8 cellular contexts compared by ENCODE assay signal in the genomic region with DNA sequence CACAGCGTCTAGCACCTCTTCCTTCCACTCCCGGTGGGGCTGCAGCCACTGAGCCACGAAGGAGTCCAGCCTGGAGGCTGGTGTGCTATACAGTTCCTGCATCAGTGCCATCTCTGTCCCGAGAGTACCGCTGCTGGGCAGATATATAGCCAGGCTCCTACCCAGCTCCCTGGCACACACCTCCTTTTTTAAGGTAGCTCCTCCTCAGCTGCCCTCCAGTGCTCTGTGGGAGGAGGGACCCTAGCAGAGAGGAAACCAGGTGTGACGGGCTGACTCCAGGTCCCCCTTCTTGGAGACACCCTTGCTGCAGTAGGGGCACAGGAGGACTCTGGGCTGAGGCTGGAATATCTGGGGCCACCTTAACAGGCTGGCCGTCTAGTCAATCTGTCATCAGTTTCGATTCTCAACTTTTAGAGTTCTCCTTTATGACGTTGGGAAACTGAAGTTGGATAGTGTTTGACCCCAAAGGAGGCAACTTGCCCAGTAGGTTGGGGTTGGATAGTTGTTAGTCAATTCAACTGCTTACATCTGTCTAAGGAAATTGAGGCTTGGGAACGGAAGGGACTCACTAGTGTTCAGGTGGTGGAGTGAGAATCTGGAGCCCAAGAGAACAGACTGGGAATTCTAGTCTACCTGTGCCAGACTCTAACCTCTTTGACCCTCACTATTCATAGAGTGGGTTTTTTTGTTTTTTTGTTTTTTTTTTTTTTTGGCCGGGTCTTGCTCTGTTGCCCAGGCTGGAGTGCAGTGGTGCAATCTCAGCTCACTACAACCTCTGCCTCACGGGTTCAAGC. TPM values are rescaled to one million over a fixed set of nuclear protein-coding genes. Genes with fewer than 3 reads are reported as not detected.
A peak's percentile ranks its signal among the peaks of the same experiment; 100 is the strongest.
DNase-seq lines count a peak whose midpoint lies in the region; ATAC-seq and TF ChIP-seq lines count a peak whose summit lies in the region.

A gene with protein sequence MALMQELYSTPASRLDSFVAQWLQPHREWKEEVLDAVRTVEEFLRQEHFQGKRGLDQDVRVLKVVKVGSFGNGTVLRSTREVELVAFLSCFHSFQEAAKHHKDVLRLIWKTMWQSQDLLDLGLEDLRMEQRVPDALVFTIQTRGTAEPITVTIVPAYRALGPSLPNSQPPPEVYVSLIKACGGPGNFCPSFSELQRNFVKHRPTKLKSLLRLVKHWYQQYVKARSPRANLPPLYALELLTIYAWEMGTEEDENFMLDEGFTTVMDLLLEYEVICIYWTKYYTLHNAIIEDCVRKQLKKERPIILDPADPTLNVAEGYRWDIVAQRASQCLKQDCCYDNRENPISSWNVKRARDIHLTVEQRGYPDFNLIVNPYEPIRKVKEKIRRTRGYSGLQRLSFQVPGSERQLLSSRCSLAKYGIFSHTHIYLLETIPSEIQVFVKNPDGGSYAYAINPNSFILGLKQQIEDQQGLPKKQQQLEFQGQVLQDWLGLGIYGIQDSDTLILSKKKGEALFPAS (minus strand): TSS at position 386 of the 794 bp plus-strand sequence. CDS start 275 bp downstream, at position 111.

- ATAC-seq in HG02610 (IDR thresholded peaks at IDR 0.05; ENCODE audit: unreplicated experiment) (peak; percentile 46), HG03025 (IDR thresholded peaks at IDR 0.05; ENCODE audit: low FRiP score, unreplicated experiment) (no peak)

- peak within 1 kb of the TSS; percentile 95 to 99 (median 97) for H3K4me3 Mint-ChIP-seq in immature natural killer cell

- H3K27me3 Mint-ChIP-seq in immature natural killer cell (ENCODE audit: low read depth in 3 of 3), result peaks cover 4 to 7% (median 5%) of the 10 kb centered on the region in 3 donors

- H3K4me3 ChIP-seq in GM12865 (ENCODE audit: low read depth, low read length), result peak within 1 kb of the TSS; percentile 79

- peaks cover 0 to 4% (median 0%) of the 10 kb centered on the region in 3 donors for H3K36me3 Mint-ChIP-seq in immature natural killer cell

- H3K27ac Mint-ChIP-seq in immature natural killer cell, result peak within 1 kb of the TSS; percentile 92 to 99 (median 96)

- H3K9me3 Mint-ChIP-seq in immature natural killer cell, result no peaks in the 10 kb centered on the region

- DNase-seq in GM12865 (ENCODE audit: low read depth), result peak; percentile 64
- peak; percentile 64 for DNase-seq in OCI-M1 (lab: John Stamatoyannopoulos, UW)
- peak; percentile 19 for DNase-seq in activated naive CD4-positive, alpha-beta T cell treated with anti-CD3 and anti-CD28 coated beads, Interleukin-2, amount 50 U/mL, for 16 hours
- peak; percentile 69 to 78 (median 74) for DNase-seq in immature natural killer cell
- peak; percentile 43 for DNase-seq in stimulated activated CD8-positive, alpha-beta memory T cell treated with anti-CD3 and anti-CD28 coated beads, Interleukin-12 subunit alpha, Interleukin-12 subunit beta, amount 100 ng/mL, for 4 hours (ENCODE audit: low read depth)
- no peak for DNase-seq in NK-92 (lab: John Stamatoyannopoulos, UW; ENCODE audit: unreplicated experiment)

- no peak for TF ChIP-seq CTCF in GM12865 (IDR thresholded peaks at IDR 0.05; ENCODE audit: insufficient read depth, low read depth, low read length, missing control alignments)

- H3K4me1 Mint-ChIP-seq in immature natural killer cell, result peaks cover 48 to 52% of the 10 kb centered on the region in 2 donors

RNA-seq across cellular contexts. Expression of the gene that starts here (rescaled TPM):
- polyA plus RNA-seq in immature natural killer cell, result 10 to 100 TPM in 2 of 3 donors, 1 to 10 TPM in 1; 7.7 to 21.7 (median 13.2) TPM
